In the genomic region with DNA sequence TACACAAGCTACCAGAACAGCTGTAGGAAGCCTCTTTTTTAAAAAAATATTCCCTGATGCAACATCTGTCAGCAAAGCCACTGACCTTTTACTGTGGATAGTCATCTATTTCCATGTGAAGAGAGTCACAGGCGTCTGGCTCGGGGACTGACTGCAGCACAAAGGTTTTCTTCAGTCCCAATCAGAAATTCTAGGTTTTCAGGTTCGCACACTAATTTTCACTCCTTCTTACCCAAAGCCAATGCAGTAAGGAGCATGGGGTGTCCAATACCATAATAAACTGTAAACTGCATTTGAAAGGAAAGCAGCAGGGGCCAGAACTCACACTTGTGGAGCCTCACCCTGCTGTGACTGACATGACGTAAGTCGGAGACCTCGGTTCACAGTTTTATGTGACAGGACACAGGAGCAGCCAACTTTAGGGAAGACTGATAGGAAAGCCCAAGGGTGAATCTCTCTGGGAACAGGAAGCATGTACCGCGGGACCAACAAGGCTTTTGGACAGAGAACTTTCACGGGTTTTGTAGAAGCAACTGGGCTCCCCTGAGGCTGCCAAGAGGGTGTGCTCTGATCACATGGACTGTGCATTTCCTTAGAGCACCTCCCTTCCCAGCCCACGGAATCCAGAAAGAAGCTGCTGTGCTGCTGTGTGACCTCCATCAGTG, we compare ENCODE assay signal across 9 cellular contexts. TPM values are rescaled to one million over a fixed set of nuclear protein-coding genes. Genes with fewer than 3 reads are reported as not detected.
A peak's percentile ranks its signal among the peaks of the same experiment; 100 is the strongest.
DNase-seq lines count a peak whose midpoint lies in the region; ATAC-seq and TF ChIP-seq lines count a peak whose summit lies in the region.
"Had no signal": no experiment of that assay in that cellular context is flagged by ENCODE, and none has a peak within 500 bp of the region (broad histone marks: within the 10 kb centered on the region; RNA-seq: fewer than 3 reads in every experiment).

No MANE protein-coding gene starts in this region.

- H3K9me3 ChIP-seq in skeletal muscle tissue (ENCODE audit: control insufficient read depth in 3 of 3, low read length in 3 of 3), result no peaks in the 10 kb centered on the region

- H3K36me3 Mint-ChIP-seq in activated CD4-positive, alpha-beta T cell treated with anti-CD3 and anti-CD28 coated beads, Interleukin-2, amount 10 ng/mL, durations not matched to agents 7 days and 5 days (ENCODE audit: low read depth), result no peaks in the 10 kb centered on the region

- peaks cover 13% of the 10 kb centered on the region for H3K4me1 Mint-ChIP-seq in activated CD4-positive, alpha-beta T cell treated with anti-CD3 and anti-CD28 coated beads, Interleukin-2, amount 10 ng/mL, durations not matched to agents 7 days and 5 days

- H3K36me3 ChIP-seq in skeletal muscle tissue (ENCODE audit: control insufficient read depth in 3 of 3, insufficient read depth in 3 of 3, low read length in 3 of 3), result no peaks in the 10 kb centered on the region

- TF ChIP-seq CTCF in choroid plexus epithelial cell (conservative IDR thresholded peaks at IDR 0.05; ENCODE audit: low read depth, low read length), result no peak

- no peak overlapping the region for H3K27ac Mint-ChIP-seq in activated CD4-positive, alpha-beta T cell treated with anti-CD3 and anti-CD28 coated beads, Interleukin-2, amount 10 ng/mL, durations not matched to agents 7 days and 5 days

- no peaks in the 10 kb centered on the region for H3K9me3 Mint-ChIP-seq in activated CD4-positive, alpha-beta T cell treated with anti-CD3 and anti-CD28 coated beads, Interleukin-2, amount 10 ng/mL, durations not matched to agents 7 days and 5 days

- peak overlapping the region; percentile 7 to 75 (median 24) for H3K9ac ChIP-seq in skeletal muscle tissue (ENCODE audit: low read depth in 1 of 3, low read length in 3 of 3)

- peaks cover 22 to 37% (median 28%) of the 10 kb centered on the region in 3 donors for H3K4me1 ChIP-seq in skeletal muscle tissue (ENCODE audit: control insufficient read depth in 3 of 3, insufficient read depth in 3 of 3, low read length in 3 of 3)

- H3K4me3 ChIP-seq in choroid plexus epithelial cell (ENCODE audit: low read depth, low read length), result peak overlapping the region; percentile 47
- H3K4me3 ChIP-seq in skeletal muscle tissue (ENCODE audit: low read length in 3 of 3), result peak overlapping the region; percentile 34 to 59 (median 56)

- no peak overlapping the region for H3K4me3 Mint-ChIP-seq in activated CD4-positive, alpha-beta T cell treated with anti-CD3 and anti-CD28 coated beads, Interleukin-2, amount 10 ng/mL, durations not matched to agents 7 days and 5 days

- peak overlapping the region; percentile 59 for H3K27ac ChIP-seq in skeletal muscle tissue (ENCODE audit: low read depth, low read length)

- H3K27me3 Mint-ChIP-seq in activated CD4-positive, alpha-beta T cell treated with anti-CD3 and anti-CD28 coated beads, Interleukin-2, amount 10 ng/mL, durations not matched to agents 7 days and 5 days, result peaks cover 25% of the 10 kb centered on the region

- peak; percentile 73 for ATAC-seq in left lobe of liver

- H3K27me3 ChIP-seq in skeletal muscle tissue (ENCODE audit: control insufficient read depth in 3 of 3, insufficient read depth in 3 of 3, low read length in 3 of 3), result no peaks in the 10 kb centered on the region

- DNase-seq in HCEC 1CT (peak; percentile 51), choroid plexus epithelial cell (ENCODE audit: low read depth) (peak; percentile 85), left lobe of liver (ENCODE audit: low spot score) (peak; percentile 81), NCI-H1105 treated with DMSO at 0.1 percent for 48 hours (lab: John Stamatoyannopoulos, UW) (no peak), mesenteric fat pad (ENCODE audit: low spot score) (no peak)
- DNase-seq in activated CD4-positive, alpha-beta T cell treated with anti-CD3 and anti-CD28 coated beads, Interleukin-2, amount 10 ng/mL, durations not matched to agents 7 days and 5 days, result no peak
- no peak for DNase-seq in activated CD8-positive, alpha-beta memory T cell treated with anti-CD3 and anti-CD28 coated beads, Interleukin-2, amount 50 U/mL, for 4 hours
- DNase-seq: Calu3 had no signal

- CTCF ChIA-PET in activated CD4-positive, alpha-beta T cell treated with anti-CD3 and anti-CD28 coated beads, Interleukin-2, amount 10 ng/mL, durations not matched to agents 7 days and 5 days (lab: Charles Lee), result no interaction called here

- POLR2A ChIA-PET in activated CD4-positive, alpha-beta T cell treated with anti-CD3 and anti-CD28 coated beads, Interleukin-2, amount 10 ng/mL, durations not matched to agents 7 days and 5 days (lab: Charles Lee), result interaction anchor here (0.6 kb wide), 1 partner anchor 825 kb away, joined by 3 read pairs; no protein-coding TSS in a partner anchor

RNA-seq across cellular contexts. Expression of gene TMEM100, which starts 9.1 kb away (rescaled TPM):
- 7.0 TPM for total RNA-seq in left lobe of liver
- total RNA-seq in skeletal muscle tissue, result 6.3 TPM
- total RNA-seq in activated CD4-positive, alpha-beta T cell treated with anti-CD3 and anti-CD28 coated beads, Interleukin-2, amount 10 ng/mL, durations not matched to agents 7 days and 5 days, result not detected
- 36.8 TPM for total RNA-seq in mesenteric fat pad
- total RNA-seq: Calu3 had no signal

RNA-seq across cellular contexts. Expression of gene PCTP, which starts 19.1 kb away (rescaled TPM):
- total RNA-seq in left lobe of liver (74.1 TPM), skeletal muscle tissue (13.6 TPM), mesenteric fat pad (22.5 TPM)
- 1 to 10 TPM; 6.5 TPM for total RNA-seq in activated CD4-positive, alpha-beta T cell treated with anti-CD3 and anti-CD28 coated beads, Interleukin-2, amount 10 ng/mL, durations not matched to agents 7 days and 5 days

Comparison
In these comparisons a context has a peak if more than half of its experiments do, and no peak if none do; other contexts are left out.
1. DNase-seq: peak in HCEC 1CT (single experiment), choroid plexus epithelial cell (single experiment) and left lobe of liver (single experiment); none in NCI-H1105 treated with DMSO at 0.1 percent for 48 hours (single experiment), activated CD4-positive, alpha-beta T cell treated with anti-CD3 and anti-CD28 coated beads, Interleukin-2, amount 10 ng/mL, durations not matched to agents 7 days and 5 days (single experiment), mesenteric fat pad (single experiment) and activated CD8-positive, alpha-beta memory T cell treated with anti-CD3 and anti-CD28 coated beads, Interleukin-2, amount 50 U/mL, for 4 hours (single experiment).